ENCODE assay signal across 10 cellular contexts in genomic region chr1:1283821-1284220, GRCh38. TPM values are rescaled to one million over a fixed set of nuclear protein-coding genes. Genes with fewer than 3 reads are reported as not detected.
DNase-seq lines count a peak whose midpoint lies in the region; ATAC-seq and TF ChIP-seq lines count a peak whose summit lies in the region.
"Had no signal": no experiment of that assay in that cellular context is flagged by ENCODE, and none has a peak within 500 bp of the region (broad histone marks: within the 10 kb centered on the region; RNA-seq: fewer than 3 reads in every experiment).

No MANE protein-coding gene starts in this region.

- intact Hi-C loops in MCF 10A (cut with micrococcal nuclease) (no loop called here), breast epithelium (cut with DNase I; ENCODE audit: low total_unique reads) (no loop called here), stomach (cut with DNase I; ENCODE audit: low total_unique reads) (no loop called here)

- H3K27me3 ChIP-seq in breast epithelium (peaks cover 0 to 35% of the 10 kb centered on the region in 2 donors), WERI-Rb-1 (ENCODE audit: insufficient read depth, low read depth, severe bottlenecking) (no peaks in the 10 kb centered on the region), stomach (peaks cover 0 to 37% (median 6%) of the 10 kb centered on the region in 3 donors)

- H3K27me3 Mint-ChIP-seq in MCF 10A (ENCODE audit: insufficient read depth, unreplicated experiment) = no peaks in the 10 kb centered on the region
- no peaks in the 10 kb centered on the region for H3K27me3 Mint-ChIP-seq in type B pancreatic cell

- H3K27ac ChIP-seq in breast epithelium (no peak overlapping the region), WERI-Rb-1 (no peak overlapping the region), stomach (no peak overlapping the region)

- H3K4me1 ChIP-seq in breast epithelium (no peaks in the 10 kb centered on the region), stomach (peaks cover 12 to 25% (median 17%) of the 10 kb centered on the region in 4 donors)

- H3K9me3 ChIP-seq in breast epithelium (no peaks in the 10 kb centered on the region), WERI-Rb-1 (ENCODE audit: severe bottlenecking) (no peaks in the 10 kb centered on the region), stomach (no peaks in the 10 kb centered on the region)

- CTCF ChIA-PET in MCF 10A (lab: Yijun Ruan, JAX) = no interaction called here

- H3K36me3 Mint-ChIP-seq in MCF 10A (ENCODE audit: insufficient read depth, unreplicated experiment) = no peaks in the 10 kb centered on the region
- no peaks in the 10 kb centered on the region for H3K36me3 Mint-ChIP-seq in type B pancreatic cell
- H3K36me3 Mint-ChIP-seq: naive B cell had no signal

- no TSS peak for BruUV-seq in MCF 10A (replicated peaks; lab: Mats Ljungman, UMichigan)

- TF ChIP-seq POLR2A in breast epithelium (IDR thresholded peaks at IDR 0.05) (no peak), stomach (IDR thresholded peaks at IDR 0.05) (no peak)

- H3K4me3 Mint-ChIP-seq in MCF 10A (ENCODE audit: unreplicated experiment) = no peak overlapping the region
- no peak overlapping the region for H3K4me3 Mint-ChIP-seq in type B pancreatic cell

- no peak for TF ChIP-seq EP300 in stomach (IDR thresholded peaks at IDR 0.05)

- H3K4me1 Mint-ChIP-seq in MCF 10A (ENCODE audit: insufficient read depth, unreplicated experiment) (peaks cover 6% of the 10 kb centered on the region), type B pancreatic cell (ENCODE audit: unreplicated experiment) (no peaks in the 10 kb centered on the region)

- no peak for ATAC-seq in GM19395 (IDR thresholded peaks at IDR 0.05; ENCODE audit: unreplicated experiment)

- 6 to 26% (median 11%) methylated on average over 3 to 8 of the region's 9 CpGs for WGBS in stomach, 5 donors

- no peak overlapping the region for H3K27ac Mint-ChIP-seq in MCF 10A (ENCODE audit: low read depth, unreplicated experiment)
- H3K27ac Mint-ChIP-seq in type B pancreatic cell = no peak overlapping the region

- TF ChIP-seq CTCF in MCF 10A (IDR thresholded peaks at IDR 0.05; ENCODE audit: unreplicated experiment) (no peak), breast epithelium (IDR thresholded peaks at IDR 0.05) (no peak), WERI-Rb-1 (IDR thresholded peaks at IDR 0.05; ENCODE audit: low read depth, low read length) (peak; percentile 26; the same call in 1 of the 2 replicates), type B pancreatic cell (conservative IDR thresholded peaks at IDR 0.05) (no peak), stomach (IDR thresholded peaks at IDR 0.05) (no peak)

- H3K36me3 ChIP-seq in breast epithelium (no peaks in the 10 kb centered on the region), WERI-Rb-1 (no peaks in the 10 kb centered on the region), stomach (no peaks in the 10 kb centered on the region)

- H3K4me3 ChIP-seq in breast epithelium = no peak overlapping the region
- no peak overlapping the region for H3K4me3 ChIP-seq in WERI-Rb-1 (ENCODE audit: low read depth, low read length)
- H3K4me3 ChIP-seq in stomach = no peak overlapping the region

- H3K9me3 Mint-ChIP-seq in MCF 10A (ENCODE audit: unreplicated experiment) = no peaks in the 10 kb centered on the region
- no peaks in the 10 kb centered on the region for H3K9me3 Mint-ChIP-seq in type B pancreatic cell
- H3K9me3 Mint-ChIP-seq: naive B cell had no signal

- DNase-seq in MCF 10A (ENCODE audit: unreplicated experiment) = peak; percentile 40
- no peak for DNase-seq in breast epithelium (ENCODE audit: low spot score in 2 of 2)
- DNase-seq in WERI-Rb-1 = peak; percentile 55
- peak; percentile 68 for DNase-seq in type B pancreatic cell (ENCODE audit: extremely low spot score, unreplicated experiment)
- DNase-seq in stomach = no peak
- DNase-seq: activated T-cell treated with anti-CD3 and anti-CD28 coated beads, Interleukin-2, amount 50 U/mL, for 48 hours; HCEC 1CT; naive B cell; T-helper 1 cell had no signal

- POLR2A ChIA-PET in MCF 10A (lab: Yijun Ruan, JAX) = interaction anchor here (0.9 kb wide), 2 partner anchors 8 to 10 kb away, joined by 3 to 4 read pairs; partner anchors contain the start of gene UBE2J2

RNA-seq across cellular contexts. Expression of gene SCNN1D, which starts 3.6 kb away (rescaled TPM):
- total RNA-seq in MCF 10A (2022) (1.8 and 2.2 TPM in 2 replicates), breast epithelium (1 to 10 TPM in 2 of 3 donors, under 1 TPM in 1; 0.96 to 5.2 (median 4.7) TPM), type B pancreatic cell (ENCODE audit: low replicate concordance) (2.7 and 13.5 TPM in 2 replicates), stomach (1 to 10 TPM in 4 of 5 donors, under 1 TPM in 1; 0.43 to 7.6 (median 3.5) TPM)
- 1 to 10 TPM; 4.7 to 6.1 (median 4.8) TPM for polyA plus RNA-seq in stomach

RNA-seq across cellular contexts. Expression of gene UBE2J2, which starts 10.2 kb away (rescaled TPM):
- total RNA-seq in MCF 10A (2022) = 62.1 and 70.5 TPM in 2 replicates
- 10 to 100 TPM; 37.0 to 39.8 (median 37.4) TPM for total RNA-seq in breast epithelium
- total RNA-seq in type B pancreatic cell (ENCODE audit: low replicate concordance) = 56.5 and 73.8 TPM in 2 replicates
- total RNA-seq in stomach = 100 to 1,000 TPM in 1 of 5 donors, 10 to 100 TPM in 4; 14.0 to 252 (median 48.3) TPM
- polyA plus RNA-seq in stomach = 10 to 100 TPM; 40.5 to 49.6 (median 44.8) TPM

RNA-seq across cellular contexts. Expression of gene ACAP3, which starts 23.9 kb away (rescaled TPM):
- total RNA-seq in MCF 10A (2022) (31.5 and 33.5 TPM in 2 replicates), breast epithelium (10 to 100 TPM; 19.7 to 33.4 (median 26.9) TPM), type B pancreatic cell (ENCODE audit: low replicate concordance) (93.9 and 103 TPM in 2 replicates), stomach (100 to 1,000 TPM in 1 of 5 donors, 10 to 100 TPM in 4; 31.9 to 374 (median 77.0) TPM)
- polyA plus RNA-seq in stomach = 10 to 100 TPM; 17.9 to 46.1 (median 43.0) TPM

RNA-seq across cellular contexts. Expression of gene PUSL1, which starts 24.6 kb away (rescaled TPM):
- total RNA-seq in MCF 10A (2022) (15.9 and 27.4 TPM in 2 replicates), breast epithelium (10 to 100 TPM; 16.0 to 27.5 (median 22.0) TPM), type B pancreatic cell (ENCODE audit: low replicate concordance) (20.4 and 25.5 TPM in 2 replicates), stomach (10 to 100 TPM in 3 of 5 donors, 1 to 10 TPM in 1, not detected in 1; 5.9 to 64.9 (median 51.4) TPM)
- polyA plus RNA-seq in stomach = 10 to 100 TPM; 15.2 to 25.5 (median 23.8) TPM

RNA-seq across cellular contexts. Expression of gene C1QTNF12, which starts 37.3 kb away (rescaled TPM):
- total RNA-seq in MCF 10A (2022) (1.5 and 3.3 TPM in 2 replicates), breast epithelium (1 to 10 TPM in 1 of 3 donors, not detected in 2; 2.0 TPM), type B pancreatic cell (ENCODE audit: low replicate concordance) (2.5 TPM in 2 replicates), stomach (10 to 100 TPM in 2 of 5 donors, 1 to 10 TPM in 2, not detected in 1; 1.5 to 21.3 (median 6.4) TPM)
- 1 to 10 TPM in 2 of 3 donors, not detected in 1; 1.6 to 3.2 TPM for polyA plus RNA-seq in stomach

Comparison
In these comparisons a context has a peak if more than half of its experiments do, and no peak if none do; other contexts are left out.
1. DNase-seq: peak in MCF 10A (single experiment), WERI-Rb-1 (single experiment) and type B pancreatic cell (single experiment); none in breast epithelium (0 of 2) and stomach (single experiment).